In the genomic region with DNA sequence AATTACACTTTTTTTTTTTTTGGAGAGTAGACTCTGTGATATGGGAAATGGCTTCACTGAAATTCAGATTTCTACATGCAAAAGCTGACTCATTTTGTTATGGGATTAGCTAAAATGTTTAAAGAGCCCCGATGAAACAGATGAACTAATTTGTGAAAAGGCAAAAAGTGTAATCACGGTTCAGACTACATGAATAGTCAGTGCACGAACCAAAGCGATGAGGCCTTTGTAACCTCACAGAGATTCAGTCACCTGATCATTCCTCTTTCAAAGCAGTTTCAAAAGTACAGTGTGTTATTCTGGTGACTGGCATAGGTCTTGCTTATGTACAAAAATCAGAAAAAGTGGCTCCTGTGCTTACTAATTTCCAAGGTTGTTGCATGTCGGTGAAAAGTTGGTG, we compare ENCODE assay signal across 25 cellular contexts.
"Had no signal": no experiment of that assay in that cellular context is flagged by ENCODE, and none has a peak within 500 bp of the region (broad histone marks: within the 10 kb centered on the region; RNA-seq: fewer than 3 reads in every experiment).

No MANE protein-coding gene starts in this region.

- H3K36me3 Mint-ChIP-seq: activated CD4-positive, alpha-beta memory T cell treated with anti-CD3 and anti-CD28 coated beads for 36 hours; activated naive CD8-positive, alpha-beta T cell had no signal

- H3K27me3 ChIP-seq: brain microvascular endothelial cell, SJSA1 had no signal

- ATAC-seq: activated T-cell treated with anti-CD3 and anti-CD28 coated beads, Interleukin-2, amount 50 U/mL, for 4 hours had no signal

- H3K4me3 Mint-ChIP-seq: activated CD4-positive, alpha-beta memory T cell treated with anti-CD3 and anti-CD28 coated beads for 36 hours; activated CD4-positive, alpha-beta T cell treated with anti-CD3 and anti-CD28 coated beads, Interleukin-2, amount 10 ng/mL, durations not matched to agents 7 days and 5 days; activated naive CD4-positive, alpha-beta T cell treated with anti-CD3 and anti-CD28 coated beads for 36 hours; activated naive CD8-positive, alpha-beta T cell; activated T-cell treated with anti-CD3 and anti-CD28 coated beads, Interleukin-2, amount 50 U/mL, for 4 hours; T-helper 1 cell treated with Interleukin-12 subunit alpha and Interleukin-12 subunit beta and Interleukin-4 antibody, amounts not matched to agents 30 μg/mL and 1 μg/mL, for 36 hours had no signal

- H3K27ac ChIP-seq: brain microvascular endothelial cell, cardiac muscle cell, SJSA1 had no signal

- H3K9me3 Mint-ChIP-seq: activated CD4-positive, alpha-beta memory T cell treated with anti-CD3 and anti-CD28 coated beads for 36 hours; activated CD4-positive, alpha-beta T cell treated with anti-CD3 and anti-CD28 coated beads, Interleukin-2, amount 10 ng/mL, durations not matched to agents 7 days and 5 days; activated naive CD4-positive, alpha-beta T cell treated with anti-CD3 and anti-CD28 coated beads for 36 hours; activated T-cell treated with anti-CD3 and anti-CD28 coated beads, Interleukin-2, amount 50 U/mL, for 4 hours; T-helper 1 cell treated with Interleukin-12 subunit alpha and Interleukin-12 subunit beta and Interleukin-4 antibody, amounts not matched to agents 30 μg/mL and 1 μg/mL, for 36 hours had no signal

- H3K36me3 ChIP-seq: brain microvascular endothelial cell, cardiac muscle cell, SJSA1 had no signal

- H3K27ac Mint-ChIP-seq: activated CD4-positive, alpha-beta memory T cell treated with anti-CD3 and anti-CD28 coated beads for 36 hours; activated CD4-positive, alpha-beta T cell treated with anti-CD3 and anti-CD28 coated beads, Interleukin-2, amount 10 ng/mL, durations not matched to agents 7 days and 5 days; activated naive CD4-positive, alpha-beta T cell treated with anti-CD3 and anti-CD28 coated beads for 36 hours; activated naive CD8-positive, alpha-beta T cell; T-helper 1 cell treated with Interleukin-12 subunit alpha and Interleukin-12 subunit beta and Interleukin-4 antibody, amounts not matched to agents 30 μg/mL and 1 μg/mL, for 36 hours had no signal

- H3K9me3 ChIP-seq: SJSA1 had no signal

- DNase-seq: activated CD4-positive, alpha-beta memory T cell treated with anti-CD3 and anti-CD28 coated beads for 36 hours; activated CD4-positive, alpha-beta T cell treated with anti-CD3 and anti-CD28 coated beads, Interleukin-2, amount 10 ng/mL, durations not matched to agents 7 days and 5 days; activated CD4-positive, CD25-positive, alpha-beta regulatory T cell; activated CD8-positive, alpha-beta memory T cell treated with anti-CD3 and anti-CD28 coated beads for 24 hours; activated gamma-delta T cell; activated naive CD4-positive, alpha-beta T cell treated with anti-CD3 and anti-CD28 coated beads for 36 hours; activated T-cell treated with anti-CD3 and anti-CD28 coated beads, Interleukin-2, amount 50 U/mL, for 4 hours; brain microvascular endothelial cell; KG1; MV-4-11; NCI-H1092 treated with DMSO at 0.1 percent for 48 hours; NCI-H1417 treated with DMSO at 0.1 percent for 48 hours; NCI-H1694; NCI-H2029; NCI-H2107; NCI-H2171 treated with DMSO at 0.1 percent for 48 hours; NCI-H345; NCI-H510A; NCI-H526 treated with DMSO at 0.1 percent for 48 hours; SHP77; T-helper 9 cell had no signal

- H3K4me3 ChIP-seq: cardiac muscle cell, SJSA1 had no signal
